Comparison of ENCODE assay signal across 8 cellular contexts in the genomic region with DNA sequence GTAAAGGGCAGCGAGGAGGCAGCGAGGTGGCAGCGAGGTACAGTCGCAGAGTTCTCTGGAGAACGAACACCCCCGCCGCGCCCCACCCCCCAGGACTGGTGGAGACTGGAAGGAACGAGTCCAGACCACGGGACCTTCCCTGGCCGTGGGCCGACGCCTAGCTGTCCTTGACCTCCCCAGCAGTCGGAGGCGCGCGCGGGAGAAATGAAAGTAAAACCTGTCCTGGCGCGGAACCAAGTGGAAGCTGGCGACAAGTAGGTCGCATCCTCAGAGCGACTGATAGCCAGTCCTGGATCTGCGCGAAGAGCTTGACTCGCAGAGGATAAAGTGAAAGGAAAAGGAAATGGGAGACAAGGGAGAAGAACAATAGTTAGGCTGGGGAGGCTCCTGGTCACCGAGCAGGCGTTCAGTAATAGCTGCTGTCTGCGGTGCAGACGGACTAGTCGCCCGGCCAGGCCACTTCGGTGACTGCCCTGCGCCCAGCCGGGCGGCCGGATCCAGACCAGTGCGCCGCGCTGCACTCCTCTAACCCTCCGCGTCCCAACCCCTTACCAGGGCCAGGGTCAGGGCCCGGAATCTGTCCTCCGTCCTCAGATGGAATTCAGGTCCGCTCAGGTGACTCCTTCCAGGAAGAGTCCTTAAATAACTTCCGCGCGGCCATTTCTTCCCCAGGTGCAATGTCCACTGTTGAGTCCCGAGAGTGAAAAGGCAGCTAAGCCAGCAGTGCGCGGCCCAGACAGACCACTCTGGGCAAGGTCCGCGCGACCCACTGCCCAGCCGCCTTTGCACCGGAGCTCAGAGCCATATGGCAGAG. TPM values are rescaled to one million over a fixed set of nuclear protein-coding genes. Genes with fewer than 3 reads are reported as not detected.
DNase-seq lines count a peak whose midpoint lies in the region; ATAC-seq, FAIRE-seq and TF ChIP-seq lines count a peak whose summit lies in the region.

No MANE protein-coding gene starts in this region.

- peak overlapping the region; percentile 93 for H2AFZ ChIP-seq in endothelial cell of umbilical vein (ENCODE audit: low read depth, low read length)

- POLR2A ChIA-PET in endothelial cell of umbilical vein (lab: Charles Lee): interaction anchor here (1.1 to 1.4 kb wide), 3 partner anchors 163 to 544 kb away, joined by 3 to 5 read pairs (median 3); a partner anchor contains a TSS

- H3K27me3 ChIP-seq in endothelial cell of umbilical vein (ENCODE audit: control insufficient read depth in 2 of 2, insufficient read depth in 2 of 2, low read length in 2 of 2): no peaks in the 10 kb centered on the region

- no TSS peak for BruUV-seq in endothelial cell of umbilical vein (replicated peaks; lab: Mats Ljungman, UMichigan)

- TF ChIP-seq CTCF in endothelial cell of umbilical vein (IDR thresholded peaks at IDR 0.05; ENCODE audit: extremely low read depth in 1 of 2, insufficient read depth in 1 of 2, low read depth in 1 of 2, low read length in 2 of 2): no peak

- H3K9me1 ChIP-seq in endothelial cell of umbilical vein (replicated peaks; ENCODE audit: control insufficient read depth, extremely low read depth, insufficient read depth, low read length): no peaks in the 10 kb centered on the region

- H3K4me1 ChIP-seq in endothelial cell of umbilical vein (ENCODE audit: control insufficient read depth, extremely low read depth, insufficient read depth, low read length) (peaks cover 28% of the 10 kb centered on the region), mesodermal cell (ENCODE audit: control insufficient read depth, insufficient read depth, low read length, poor library complexity, severe bottlenecking) (peaks cover 2% of the 10 kb centered on the region)

- peak overlapping the region; percentile 72 for H3K9ac ChIP-seq in endothelial cell of umbilical vein (replicated peaks; ENCODE audit: extremely low read depth, insufficient read depth, low read length)

- intact Hi-C loops in endothelial cell of umbilical vein (cut with micrococcal nuclease): loop anchor here (1.0 kb wide), 1 partner anchor 9 kb away; a partner anchor contains a TSS

- no peaks in the 10 kb centered on the region for H4K20me1 ChIP-seq in endothelial cell of umbilical vein (replicated peaks; ENCODE audit: control insufficient read depth, extremely low read depth, insufficient read depth, low read length)

- DNase-seq in NCI-H510A treated with DMSO at 0.1 percent for 48 hours (lab: John Stamatoyannopoulos, UW) (peak; percentile 14), NCI-H510A (lab: John Stamatoyannopoulos, UW) (no peak), NCI-H526 (lab: John Stamatoyannopoulos, UW) (peak; percentile 69 to 86), activated T-cell treated with anti-CD3 and anti-CD28 coated beads for 4 hours (peak; percentile 54), endothelial cell of umbilical vein (ENCODE audit: low read depth, low spot score) (peak; percentile 74)
- peak; percentile 66 for DNase-seq in stimulated activated naive CD8-positive, alpha-beta T cell treated with anti-CD3 and anti-CD28 coated beads, Interleukin-15, Interleukin-2, amounts not matched to agents 100 U/mL and 50 U/mL, for 24 hours

- WGBS in mesodermal cell (ENCODE audit: insufficient coverage in 2 of 2), 2 experiments: 0 to 1% methylated on average over 45 to 49 of the region's 56 CpGs

- H3K36me3 ChIP-seq in endothelial cell of umbilical vein (ENCODE audit: control insufficient read depth in 2 of 2, extremely low read depth in 1 of 2, insufficient read depth in 2 of 2, low read length in 2 of 2) (no peaks in the 10 kb centered on the region), mesodermal cell (ENCODE audit: control insufficient read depth, insufficient read depth, low read length) (no peaks in the 10 kb centered on the region)

- H3K79me2 ChIP-seq in endothelial cell of umbilical vein (ENCODE audit: control insufficient read depth, insufficient read depth, low read length): peaks cover 20% of the 10 kb centered on the region

- peak overlapping the region; percentile 50 to 93 (median 50) for H3K4me3 ChIP-seq in endothelial cell of umbilical vein (replicated peaks in 1 of 3; ENCODE audit: insufficient read depth in 1 of 3, low read depth in 1 of 3, low read length in 3 of 3)
- peak overlapping the region; percentile 54 for H3K4me3 ChIP-seq in mesodermal cell (ENCODE audit: extremely low read depth, insufficient read depth, low read length, poor library complexity, severe bottlenecking)

- CTCF ChIA-PET in endothelial cell of umbilical vein (lab: Charles Lee): interaction anchor here (0.7 to 9.0 kb wide), 22 partner anchors 10 to 689 kb away, joined by 3 to 104 read pairs (median 4); no protein-coding TSS in a partner anchor

- H3K27ac ChIP-seq in endothelial cell of umbilical vein (ENCODE audit: insufficient read depth, low read depth, low read length) (peak overlapping the region; percentile 26), mesodermal cell (ENCODE audit: low read depth, low read length, severe bottlenecking) (no peak overlapping the region)

- peak overlapping the region; percentile 91 for H3K4me2 ChIP-seq in endothelial cell of umbilical vein (ENCODE audit: insufficient read depth, low read length)

- dilution Hi-C loops in endothelial cell of umbilical vein (cut with MboI; ENCODE audit: extremely low pct_ligation_motif_present, low sequenced_read_pairs): no loop called here

- FAIRE-seq in endothelial cell of umbilical vein (lab: Jason Lieb, UNC): peak; percentile 70

- no peak for ATAC-seq in stimulated activated naive CD8-positive, alpha-beta T cell treated with anti-CD3 and anti-CD28 coated beads, Interleukin-15, Interleukin-2, amounts not matched to agents 100 U/mL and 50 U/mL, for 24 hours
- ATAC-seq in GM18498 (IDR thresholded peaks at IDR 0.05; ENCODE audit: unreplicated experiment): no peak

- TF ChIP-seq POLR2A in endothelial cell of umbilical vein (IDR thresholded peaks at IDR 0.05; ENCODE audit: low read depth, low read length): no peak

- no peaks in the 10 kb centered on the region for H3K9me3 ChIP-seq in endothelial cell of umbilical vein (replicated peaks; ENCODE audit: control insufficient read depth, insufficient read depth, low read length)
- H3K9me3 ChIP-seq in mesodermal cell (ENCODE audit: control insufficient read depth, low read length): no peaks in the 10 kb centered on the region

TF ChIP-seq in endothelial cell of umbilical vein, 7 proteins besides CTCF, POLR2A, EP300 and RAD21:
- TF ChIP-seq JUN (IDR thresholded peaks at IDR 0.05; ENCODE audit: borderline replicate concordance, insufficient read depth, insufficient read length, low read depth) (no peak), POLR2AphosphoS5 (IDR thresholded peaks at IDR 0.05; ENCODE audit: insufficient read depth, low read depth, low read length) (peak; percentile 51), GATA2 (IDR thresholded peaks at IDR 0.05; ENCODE audit: insufficient read depth, insufficient read length, low read depth, low read length) (no peak)
TF ChIP-seq in endothelial cell of umbilical vein: peak in this region for 1.

RNA-seq across cellular contexts. Expression of a gene that starts 1.9 kb away (rescaled TPM):
- 36.7 and 45.3 TPM in 2 replicates for total RNA-seq in endothelial cell of umbilical vein
- polyA plus RNA-seq in endothelial cell of umbilical vein: 40.0 and 55.5 TPM in 2 replicates
- polyA plus RNA-seq in endothelial cell of umbilical vein (2011; cell fraction: cytosol; rRNA removed): 38.6 and 41.8 TPM in 2 replicates
- polyA plus RNA-seq in endothelial cell of umbilical vein (2011; cell fraction: nucleus; rRNA removed): 49.5 and 61.8 TPM in 2 replicates
- 35.5 and 48.4 TPM in 2 replicates for polyA plus RNA-seq in endothelial cell of umbilical vein (2012)
- 40.7 and 47.6 TPM in 2 replicates for polyA minus RNA-seq in endothelial cell of umbilical vein
- polyA minus RNA-seq in endothelial cell of umbilical vein (2011; cell fraction: cytosol; rRNA and poly(A)+ RNA removed): 33.7 TPM
- polyA minus RNA-seq in endothelial cell of umbilical vein (2011; cell fraction: nucleus; rRNA and poly(A)+ RNA removed): 21.9 and 33.6 TPM in 2 replicates
- polyA plus RNA-seq in mesodermal cell (2013, experiment 1 of 2): 7.7 TPM
- polyA plus RNA-seq in mesodermal cell (2013, experiment 2 of 2): 7.3 TPM

RNA-seq across cellular contexts. Expression of a gene that starts 8.9 kb away (rescaled TPM):
- total RNA-seq in endothelial cell of umbilical vein: 36.7 and 42.4 TPM in 2 replicates
- polyA plus RNA-seq in endothelial cell of umbilical vein: 15.4 and 17.3 TPM in 2 replicates
- 19.9 and 24.1 TPM in 2 replicates for polyA plus RNA-seq in endothelial cell of umbilical vein (2011; cell fraction: cytosol; rRNA removed)
- polyA plus RNA-seq in endothelial cell of umbilical vein (2011; cell fraction: nucleus; rRNA removed): 53.1 and 58.4 TPM in 2 replicates
- 17.9 and 19.2 TPM in 2 replicates for polyA plus RNA-seq in endothelial cell of umbilical vein (2012)
- polyA minus RNA-seq in endothelial cell of umbilical vein: 58.1 and 80.1 TPM in 2 replicates
- 18.7 TPM for polyA minus RNA-seq in endothelial cell of umbilical vein (2011; cell fraction: cytosol; rRNA and poly(A)+ RNA removed)
- 85.3 and 127 TPM in 2 replicates for polyA minus RNA-seq in endothelial cell of umbilical vein (2011; cell fraction: nucleus; rRNA and poly(A)+ RNA removed)
- 34.6 TPM for polyA plus RNA-seq in mesodermal cell (2013, experiment 1 of 2)
- 28.7 TPM for polyA plus RNA-seq in mesodermal cell (2013, experiment 2 of 2)
